Comparison of ENCODE assay signal across 21 cellular contexts in genomic region chr3:45564172-45564571, GRCh38. TPM values are rescaled to one million over a fixed set of nuclear protein-coding genes. Genes with fewer than 3 reads are reported as not detected.
DNase-seq lines count a peak whose midpoint lies in the region; ATAC-seq and TF ChIP-seq lines count a peak whose summit lies in the region.
"Had no signal": no experiment of that assay in that cellular context is flagged by ENCODE, and none has a peak within 500 bp of the region (broad histone marks: within the 10 kb centered on the region; RNA-seq: fewer than 3 reads in every experiment).

No MANE protein-coding gene starts in this region.

- H3K9me3 Mint-ChIP-seq in Calu3 (ENCODE audit: low read depth, unreplicated experiment), result no peaks in the 10 kb centered on the region
- H3K9me3 Mint-ChIP-seq: activated CD4-positive, alpha-beta T cell treated with anti-CD3 and anti-CD28 coated beads, Interleukin-2, amount 10 ng/mL, durations not matched to agents 7 days and 5 days; activated T-helper 2 cell treated with anti-CD3 and anti-CD28 coated beads, Interferon-gamma antibody, Interleukin-2, Interleukin-4, amounts not matched to agents 10 μg/mL and 5 μg/mL and 100 μg/mL, durations not matched to agents 14 hours and 24 hours and 36 hours; naive B cell had no signal

- H3K4me2 ChIP-seq in PC-3 (ENCODE audit: low read length), result 0 out of 2 replicates have a peak overlapping the region, but pooled peaks have one; percentile 4

- ATAC-seq in GM18517 (IDR thresholded peaks at IDR 0.05; ENCODE audit: unreplicated experiment) (peak; percentile 58), GM21515 (IDR thresholded peaks at IDR 0.05; ENCODE audit: unreplicated experiment) (peak; percentile 72), HG03045 (IDR thresholded peaks at IDR 0.05; ENCODE audit: unreplicated experiment) (peak; percentile 47), PC-3 (no peak)
- ATAC-seq: left lung, psoas muscle had no signal

- peaks cover 10% of the 10 kb centered on the region; the same call in 1 of the 2 replicates for H3K9me3 ChIP-seq in PC-3 (ENCODE audit: low read length)
- H3K9me3 ChIP-seq: esophagus squamous epithelium, left lung, psoas muscle, upper lobe of left lung had no signal

- H3K27ac ChIP-seq in PC-3 (ENCODE audit: low read length), result no peak overlapping the region
- H3K27ac ChIP-seq: coronary artery, esophagus squamous epithelium, left lung, psoas muscle, upper lobe of left lung had no signal

- POLR2A ChIA-PET in PC-3 (lab: Charles Lee; ENCODE audit: unreplicated experiment), result no interaction called here

- H3K27me3 ChIP-seq in PC-3 (ENCODE audit: low read length), result no peaks in the 10 kb centered on the region
- H3K27me3 ChIP-seq: esophagus squamous epithelium, left lung, upper lobe of left lung had no signal

- H3K36me3 Mint-ChIP-seq in Calu3 (ENCODE audit: insufficient read depth, unreplicated experiment), result no peaks in the 10 kb centered on the region
- H3K36me3 Mint-ChIP-seq: naive B cell had no signal

- no peaks in the 10 kb centered on the region for H3K9me2 ChIP-seq in PC-3 (replicated peaks; ENCODE audit: low read length)

- TF ChIP-seq CTCF in PC-3 (conservative IDR thresholded peaks at IDR 0.05; ENCODE audit: low read depth, low read length) (no peak), Calu3 (IDR thresholded peaks at IDR 0.05; ENCODE audit: unreplicated experiment) (no peak)

- H3K36me3 ChIP-seq in PC-3 (ENCODE audit: low read depth, low read length), result no peaks in the 10 kb centered on the region
- H3K36me3 ChIP-seq: esophagus squamous epithelium, left lung, upper lobe of left lung had no signal

- H3K79me2 ChIP-seq in PC-3 (ENCODE audit: low read length), result no peaks in the 10 kb centered on the region

- H2AFZ ChIP-seq in PC-3 (ENCODE audit: low read length), result no peak overlapping the region

- no peaks in the 10 kb centered on the region for H3K4me1 Mint-ChIP-seq in Calu3 (ENCODE audit: low read depth, unreplicated experiment)

- no peaks in the 10 kb centered on the region for H3K27me3 Mint-ChIP-seq in Calu3 (ENCODE audit: unreplicated experiment)
- H3K27me3 Mint-ChIP-seq: activated CD4-positive, alpha-beta T cell treated with anti-CD3 and anti-CD28 coated beads, Interleukin-2, amount 10 ng/mL, durations not matched to agents 7 days and 5 days; naive B cell had no signal

- no peaks in the 10 kb centered on the region for H4K20me1 ChIP-seq in PC-3 (ENCODE audit: low read length)

- no peak overlapping the region for H3K4me3 ChIP-seq in PC-3 (ENCODE audit: low read length)
- H3K4me3 ChIP-seq: coronary artery, esophagus squamous epithelium, left lung, psoas muscle, upper lobe of left lung had no signal

- no peaks in the 10 kb centered on the region for H3F3A ChIP-seq in PC-3 (ENCODE audit: low read length, unreplicated experiment)

- intact Hi-C loops in PC-3 (cut with micrococcal nuclease) (no loop called here), Calu3 (cut with micrococcal nuclease; ENCODE audit: unreplicated experiment) (no loop called here)

- H3K9ac ChIP-seq in PC-3 (ENCODE audit: low read length), result no peak overlapping the region

- CTCF ChIA-PET in PC-3 (lab: Charles Lee) (no interaction called here), Calu3 (lab: Charles Lee) (no interaction called here)

- BruUV-seq in PC-3 (replicated peaks; lab: Mats Ljungman, UMichigan) (no TSS peak), Calu3 (replicated peaks; lab: Mats Ljungman, UMichigan) (no TSS peak)

- DNase-seq in PC-3 (no peak), NCI-H226 (no peak), NCI-H2227 (lab: John Stamatoyannopoulos, UW; ENCODE audit: unreplicated experiment) (no peak), Calu3 (no peak)
- no peak for DNase-seq in stimulated activated CD8-positive, alpha-beta memory T cell treated with anti-CD3 and anti-CD28 coated beads, Interleukin-4, amount 100 ng/mL, for 48 hours
- DNase-seq: activated CD4-positive, alpha-beta T cell treated with anti-CD3 and anti-CD28 coated beads, Interleukin-2, amount 10 ng/mL, durations not matched to agents 7 days and 5 days; aorta; DMS153; esophagus squamous epithelium; IMR-90; left lung; naive B cell; NCI-H1105 treated with DMSO at 0.1 percent for 48 hours; NCI-H510A; psoas muscle; upper lobe of left lung had no signal

- peaks cover 11% of the 10 kb centered on the region for H3K4me1 ChIP-seq in PC-3 (ENCODE audit: insufficient read depth, low read length)

- no peak overlapping the region for H3K27ac Mint-ChIP-seq in Calu3 (ENCODE audit: unreplicated experiment)
- H3K27ac Mint-ChIP-seq: activated CD4-positive, alpha-beta T cell treated with anti-CD3 and anti-CD28 coated beads, Interleukin-2, amount 10 ng/mL, durations not matched to agents 7 days and 5 days; activated T-helper 2 cell treated with anti-CD3 and anti-CD28 coated beads, Interferon-gamma antibody, Interleukin-2, Interleukin-4, amounts not matched to agents 10 μg/mL and 5 μg/mL and 100 μg/mL, durations not matched to agents 14 hours and 24 hours and 36 hours had no signal

- no peak overlapping the region for H3K4me3 Mint-ChIP-seq in Calu3 (ENCODE audit: low read depth, unreplicated experiment)
- H3K4me3 Mint-ChIP-seq: activated CD4-positive, alpha-beta T cell treated with anti-CD3 and anti-CD28 coated beads, Interleukin-2, amount 10 ng/mL, durations not matched to agents 7 days and 5 days had no signal

RNA-seq across cellular contexts. Expression of gene LIMD1, which starts 30.4 kb away (rescaled TPM):
- 37.1 and 42.7 TPM in 2 replicates for total RNA-seq in PC-3 (2014; rRNA removed)
- total RNA-seq in Calu3 (2022), result 38.7 and 39.8 TPM in 2 replicates
